Comparison of ENCODE assay signal across 32 cellular contexts in genomic region chr12:39638840-39639239, GRCh38. TPM values are rescaled to one million over a fixed set of nuclear protein-coding genes. Genes with fewer than 3 reads are reported as not detected.
"Had no signal": no experiment of that assay in that cellular context is flagged by ENCODE, and none has a peak within 500 bp of the region (broad histone marks: within the 10 kb centered on the region; RNA-seq: fewer than 3 reads in every experiment).

No MANE protein-coding gene starts in this region.

- ATAC-seq: effector memory CD8-positive, alpha-beta T cell; esophagus mucosa; gastrocnemius medialis; left lung; lower lobe of right lung; mucosa of descending colon had no signal

- H3K27ac Mint-ChIP-seq: dendritic cell treated with granulocyte-macrophage colony-stimulating factor and Interleukin-4, amounts not matched to agents 40 ng/mL and 50 ng/mL, for 4 days; effector memory CD8-positive, alpha-beta T cell; endodermal cell; mesothelial cell of epicardium; naive B cell had no signal

- H3K4me3 ChIP-seq: coronary artery, esophagus squamous epithelium, gastrocnemius medialis, heart right ventricle, left lung, lower lobe of right lung, mucosa of descending colon had no signal

- H3K4me1 ChIP-seq: esophagus squamous epithelium, gastrocnemius medialis, heart right ventricle, left lung, lower lobe of right lung had no signal

- DNase-seq: effector CD8-positive, alpha-beta T cell; effector memory CD8-positive, alpha-beta T cell; endodermal cell; erythroblast; esophagus squamous epithelium; foreskin fibroblast; foreskin melanocyte; gastrocnemius medialis; glutamatergic neuron; head of caudate nucleus; heart right ventricle; hippocampal formation; left cardiac atrium; left lung; left ventricle myocardium superior; lower lobe of right lung; mesenchymal stem cell; mucosa of descending colon; naive B cell had no signal

- H3K27ac ChIP-seq: coronary artery, epithelial cell of prostate, esophagus squamous epithelium, gastrocnemius medialis, heart right ventricle, left lung, lower lobe of right lung had no signal

- H3K27me3 ChIP-seq: esophagus squamous epithelium, gastrocnemius medialis, heart right ventricle, left lung had no signal

- H3K4me3 Mint-ChIP-seq: dendritic cell treated with granulocyte-macrophage colony-stimulating factor and Interleukin-4, amounts not matched to agents 40 ng/mL and 50 ng/mL, for 4 days; effector memory CD8-positive, alpha-beta T cell; endodermal cell; mesothelial cell of epicardium; naive B cell had no signal

- FAIRE-seq: colon, endometrium, islet of Langerhans, keratinocyte had no signal

- H3K36me3 Mint-ChIP-seq: mesothelial cell of epicardium, naive B cell had no signal

- H3K9me3 ChIP-seq: esophagus squamous epithelium, gastrocnemius medialis, heart right ventricle, left lung, lower lobe of right lung, mucosa of descending colon had no signal

- H3K9me3 Mint-ChIP-seq: dendritic cell treated with granulocyte-macrophage colony-stimulating factor and Interleukin-4, amounts not matched to agents 40 ng/mL and 50 ng/mL, for 4 days; effector memory CD8-positive, alpha-beta T cell; mesothelial cell of epicardium had no signal

- H3K36me3 ChIP-seq: esophagus squamous epithelium, gastrocnemius medialis, heart right ventricle, left lung, lower lobe of right lung had no signal

- H3K4me1 Mint-ChIP-seq: endodermal cell, mesothelial cell of epicardium, naive B cell had no signal

- H3K27me3 Mint-ChIP-seq: effector memory CD8-positive, alpha-beta T cell had no signal

RNA-seq across cellular contexts. Expression of gene ABCD2, which starts 19.2 kb away (rescaled TPM):
- total RNA-seq: dermis microvascular lymphatic vessel endothelial cell, endodermal cell, glomerular endothelial cell, kidney epithelial cell, lung microvascular endothelial cell had no signal
